9 cellular contexts compared by ENCODE assay signal in genomic region chr12:6743308-6743707, GRCh38. TPM values are rescaled to one million over a fixed set of nuclear protein-coding genes. Genes with fewer than 3 reads are reported as not detected.
DNase-seq lines count a peak whose midpoint lies in the region; ATAC-seq, FAIRE-seq and TF ChIP-seq lines count a peak whose summit lies in the region.
"Not testable (repeated sequence)": the region's sequence is repeated elsewhere in the genome, so short reads cannot be mapped to it uniquely, and the experiment has no call there.
"Had no signal": no experiment of that assay in that cellular context is flagged by ENCODE, and none has a peak within 500 bp of the region (broad histone marks: within the 10 kb centered on the region; RNA-seq: fewer than 3 reads in every experiment).

No MANE protein-coding gene starts in this region.

- H3K27ac ChIP-seq in HEK293 (ENCODE audit: extremely low read depth, low read depth, low read length); endothelial cell of umbilical vein (ENCODE audit: insufficient read depth, low read depth, low read length): not testable (repeated sequence)

- H2AFZ ChIP-seq in endothelial cell of umbilical vein (ENCODE audit: low read depth, low read length): not testable (repeated sequence)

- not testable (repeated sequence) for H4K20me1 ChIP-seq in endothelial cell of umbilical vein (replicated peaks; ENCODE audit: control insufficient read depth, extremely low read depth, insufficient read depth, low read length)

- peaks cover 29% of the 10 kb centered on the region for H3K36me3 Mint-ChIP-seq in activated CD4-positive, alpha-beta memory T cell treated with anti-CD3 and anti-CD28 coated beads, Interleukin-2, amount 10 ng/mL, durations not matched to agents 7 days and 5 days (ENCODE audit: low read depth)
- H3K36me3 Mint-ChIP-seq in activated T-helper 17 cell treated with anti-CD3 and anti-CD28 coated beads, Interleukin-2, amount 50 U/mL, for 72 hours (ENCODE audit: low read depth): peaks cover 54% of the 10 kb centered on the region
- H3K36me3 Mint-ChIP-seq in activated naive CD8-positive, alpha-beta T cell treated with anti-CD3 and anti-CD28 coated beads for 36 hours: peaks cover 33% of the 10 kb centered on the region

- not testable (repeated sequence) for H3K27me3 Mint-ChIP-seq in activated CD4-positive, alpha-beta memory T cell treated with anti-CD3 and anti-CD28 coated beads, Interleukin-2, amount 10 ng/mL, durations not matched to agents 7 days and 5 days; activated T-helper 17 cell treated with anti-CD3 and anti-CD28 coated beads, Interleukin-2, amount 50 U/mL, for 72 hours; activated naive CD8-positive, alpha-beta T cell treated with anti-CD3 and anti-CD28 coated beads for 36 hours

- H3K36me3 ChIP-seq in HEK293 (ENCODE audit: control insufficient read depth in 2 of 2, insufficient read depth in 1 of 2, low read length in 2 of 2) (peaks cover 18 to 27% of the 10 kb centered on the region in 2 experiments), endothelial cell of umbilical vein (ENCODE audit: control insufficient read depth in 2 of 2, extremely low read depth in 1 of 2, insufficient read depth in 2 of 2, low read length in 2 of 2) (peaks cover 6 to 16% of the 10 kb centered on the region in 2 experiments)

- not testable (repeated sequence) for H3K4me3 Mint-ChIP-seq in activated CD4-positive, alpha-beta memory T cell treated with anti-CD3 and anti-CD28 coated beads, Interleukin-2, amount 10 ng/mL, durations not matched to agents 7 days and 5 days; activated naive CD8-positive, alpha-beta T cell treated with anti-CD3 and anti-CD28 coated beads for 36 hours
- H3K4me3 Mint-ChIP-seq in activated T-helper 17 cell treated with anti-CD3 and anti-CD28 coated beads, Interleukin-2, amount 50 U/mL, for 72 hours: peak overlapping the region; percentile 92

- POLR2A ChIA-PET in HEK293 (lab: Yijun Ruan, JAX) (interaction anchor here (1.2 kb wide), 1 partner anchor 9 kb away, joined by 3 read pairs; no protein-coding TSS in a partner anchor), endothelial cell of umbilical vein (lab: Charles Lee) (interaction anchor here (0.7 kb wide), 1 partner anchor 19 kb away, joined by 3 read pairs; no protein-coding TSS in a partner anchor)
- POLR2A ChIA-PET in activated CD4-positive, alpha-beta memory T cell treated with anti-CD3 and anti-CD28 coated beads, Interleukin-2, amount 10 ng/mL, durations not matched to agents 7 days and 5 days (lab: Charles Lee): interaction anchor here (1.3 to 2.8 kb wide), 2 partner anchors 10 to 50 kb away, joined by 3 to 8 read pairs; partner anchors contain the start of gene MLF2

- FAIRE-seq in endothelial cell of umbilical vein (lab: Jason Lieb, UNC): peak; percentile 21

- H3K9ac ChIP-seq in endothelial cell of umbilical vein (replicated peaks; ENCODE audit: extremely low read depth, insufficient read depth, low read length): not testable (repeated sequence)

- not testable (repeated sequence) for H3K27me3 ChIP-seq in endothelial cell of umbilical vein (ENCODE audit: control insufficient read depth in 2 of 2, insufficient read depth in 2 of 2, low read length in 2 of 2)

- dilution Hi-C loops in endothelial cell of umbilical vein (cut with MboI; ENCODE audit: extremely low pct_ligation_motif_present, low sequenced_read_pairs): not testable (repeated sequence)

- CTCF ChIA-PET in HEK293 (lab: Yijun Ruan, JAX): interaction anchor here (0.6 to 3.3 kb wide), 4 partner anchors 10 to 456 kb away, joined by 4 to 24 read pairs (median 4); partner anchors contain the start of gene MLF2
- CTCF ChIA-PET in activated CD4-positive, alpha-beta memory T cell treated with anti-CD3 and anti-CD28 coated beads, Interleukin-2, amount 10 ng/mL, durations not matched to agents 7 days and 5 days (lab: Charles Lee): not testable (repeated sequence)
- CTCF ChIA-PET in endothelial cell of umbilical vein (lab: Charles Lee): interaction anchor here (4.2 kb wide), 1 partner anchor 10 kb away, joined by 13 read pairs; the partner anchor contains the start of gene MLF2

- not testable (repeated sequence) for H3K4me1 ChIP-seq in HEK293 (ENCODE audit: control insufficient read depth, insufficient read depth, low read length); endothelial cell of umbilical vein (ENCODE audit: control insufficient read depth, extremely low read depth, insufficient read depth, low read length)

- not testable (repeated sequence) for H3K9me1 ChIP-seq in endothelial cell of umbilical vein (replicated peaks; ENCODE audit: control insufficient read depth, extremely low read depth, insufficient read depth, low read length)

- not testable (repeated sequence) for H3K4me2 ChIP-seq in endothelial cell of umbilical vein (ENCODE audit: insufficient read depth, low read length)

- not testable (repeated sequence) for BruUV-seq in endothelial cell of umbilical vein (replicated peaks; lab: Mats Ljungman, UMichigan)

- intact Hi-C loops in endothelial cell of umbilical vein (cut with micrococcal nuclease): not testable (repeated sequence)

- not testable (repeated sequence) for H3K9me3 Mint-ChIP-seq in activated CD4-positive, alpha-beta memory T cell treated with anti-CD3 and anti-CD28 coated beads, Interleukin-2, amount 10 ng/mL, durations not matched to agents 7 days and 5 days; activated T-helper 17 cell treated with anti-CD3 and anti-CD28 coated beads, Interleukin-2, amount 50 U/mL, for 72 hours; activated naive CD8-positive, alpha-beta T cell treated with anti-CD3 and anti-CD28 coated beads for 36 hours

- not testable (repeated sequence) for DNase-seq in activated CD4-positive, alpha-beta memory T cell treated with anti-CD3 and anti-CD28 coated beads, Interleukin-2, amount 10 ng/mL, durations not matched to agents 7 days and 5 days; activated naive CD8-positive, alpha-beta T cell treated with anti-CD3 and anti-CD28 coated beads for 36 hours; endothelial cell of umbilical vein (ENCODE audit: low read depth, low spot score)
- peak; percentile 47 for DNase-seq in stimulated activated CD8-positive, alpha-beta memory T cell treated with anti-CD3 and anti-CD28 coated beads, Interleukin-4, amount 100 ng/mL, for 48 hours

- TF ChIP-seq POLR2A in endothelial cell of umbilical vein (IDR thresholded peaks at IDR 0.05; ENCODE audit: low read depth, low read length): not testable (repeated sequence)

- H3K4me3 ChIP-seq in HEK293 (ENCODE audit: low read depth, low read length); endothelial cell of umbilical vein (replicated peaks in 1 of 3; ENCODE audit: insufficient read depth in 1 of 3, low read depth in 1 of 3, low read length in 3 of 3): not testable (repeated sequence)

- H3K79me2 ChIP-seq in endothelial cell of umbilical vein (ENCODE audit: control insufficient read depth, insufficient read depth, low read length): not testable (repeated sequence)

- H3K27ac Mint-ChIP-seq in activated CD4-positive, alpha-beta memory T cell treated with anti-CD3 and anti-CD28 coated beads, Interleukin-2, amount 10 ng/mL, durations not matched to agents 7 days and 5 days: peak overlapping the region; percentile 13
- H3K27ac Mint-ChIP-seq in activated T-helper 17 cell treated with anti-CD3 and anti-CD28 coated beads, Interleukin-2, amount 50 U/mL, for 72 hours: peak overlapping the region; percentile 89
- peak overlapping the region; percentile 52 for H3K27ac Mint-ChIP-seq in activated naive CD8-positive, alpha-beta T cell treated with anti-CD3 and anti-CD28 coated beads for 36 hours

- H3K4me1 Mint-ChIP-seq in activated CD4-positive, alpha-beta memory T cell treated with anti-CD3 and anti-CD28 coated beads, Interleukin-2, amount 10 ng/mL, durations not matched to agents 7 days and 5 days: peaks cover 20% of the 10 kb centered on the region
- peaks cover 39% of the 10 kb centered on the region for H3K4me1 Mint-ChIP-seq in activated T-helper 17 cell treated with anti-CD3 and anti-CD28 coated beads, Interleukin-2, amount 50 U/mL, for 72 hours
- peaks cover 27% of the 10 kb centered on the region for H3K4me1 Mint-ChIP-seq in activated naive CD8-positive, alpha-beta T cell treated with anti-CD3 and anti-CD28 coated beads for 36 hours

- H3K9me3 ChIP-seq in HEK293 (ENCODE audit: control insufficient read depth, insufficient read depth, low read depth, low read length); endothelial cell of umbilical vein (replicated peaks; ENCODE audit: control insufficient read depth, insufficient read depth, low read length): not testable (repeated sequence)

- ATAC-seq in activated T-helper 17 cell treated with anti-CD3 and anti-CD28 coated beads, Interleukin-2, amount 50 U/mL, for 72 hours (replicated peaks): peak; percentile 60

- TF ChIP-seq CTCF in HEK293 (tag by site-specific recombination; IDR thresholded peaks at IDR 0.05); endothelial cell of umbilical vein (IDR thresholded peaks at IDR 0.05; ENCODE audit: extremely low read depth in 1 of 2, insufficient read depth in 1 of 2, low read depth in 1 of 2, low read length in 2 of 2): not testable (repeated sequence)

RNA-seq across cellular contexts. Expression of gene MLF2, which starts 9.6 kb away (rescaled TPM):
- 100 to 1,000 TPM; 101 to 108 TPM for total RNA-seq in activated CD4-positive, alpha-beta memory T cell treated with anti-CD3 and anti-CD28 coated beads, Interleukin-2, amount 10 ng/mL, durations not matched to agents 7 days and 5 days
- 100 to 1,000 TPM; 132 to 279 TPM for total RNA-seq in activated T-helper 17 cell treated with anti-CD3 and anti-CD28 coated beads, Interleukin-2, amount 50 U/mL, for 72 hours
- 100 to 1,000 TPM; 134 to 141 TPM for total RNA-seq in activated naive CD8-positive, alpha-beta T cell treated with anti-CD3 and anti-CD28 coated beads for 36 hours
- total RNA-seq in endothelial cell of umbilical vein: 136 and 147 TPM in 2 replicates
- 306 and 319 TPM in 2 replicates for polyA plus RNA-seq in endothelial cell of umbilical vein
- 189 and 228 TPM in 2 replicates for polyA plus RNA-seq in endothelial cell of umbilical vein (2011; cell fraction: cytosol; rRNA removed)
- polyA plus RNA-seq in endothelial cell of umbilical vein (2011; cell fraction: nucleus; rRNA removed): 119 and 136 TPM in 2 replicates
- 160 and 203 TPM in 2 replicates for polyA plus RNA-seq in endothelial cell of umbilical vein (2012)
- polyA minus RNA-seq in endothelial cell of umbilical vein: 221 and 250 TPM in 2 replicates
- 55.0 TPM for polyA minus RNA-seq in endothelial cell of umbilical vein (2011; cell fraction: cytosol; rRNA and poly(A)+ RNA removed)
- 43.1 and 46.8 TPM in 2 replicates for polyA minus RNA-seq in endothelial cell of umbilical vein (2011; cell fraction: nucleus; rRNA and poly(A)+ RNA removed)

RNA-seq across cellular contexts. Expression of gene COPS7A, which starts 19.5 kb away (rescaled TPM):
- 10 to 100 TPM; 28.4 to 29.0 TPM for total RNA-seq in activated CD4-positive, alpha-beta memory T cell treated with anti-CD3 and anti-CD28 coated beads, Interleukin-2, amount 10 ng/mL, durations not matched to agents 7 days and 5 days
- total RNA-seq in activated T-helper 17 cell treated with anti-CD3 and anti-CD28 coated beads, Interleukin-2, amount 50 U/mL, for 72 hours: 10 to 100 TPM; 36.5 to 38.7 TPM
- 10 to 100 TPM; 37.1 to 41.6 TPM for total RNA-seq in activated naive CD8-positive, alpha-beta T cell treated with anti-CD3 and anti-CD28 coated beads for 36 hours
- total RNA-seq in endothelial cell of umbilical vein: 36.5 and 41.1 TPM in 2 replicates
- polyA plus RNA-seq in endothelial cell of umbilical vein: 104 and 112 TPM in 2 replicates
- 85.3 and 85.9 TPM in 2 replicates for polyA plus RNA-seq in endothelial cell of umbilical vein (2011; cell fraction: cytosol; rRNA removed)
- polyA plus RNA-seq in endothelial cell of umbilical vein (2011; cell fraction: nucleus; rRNA removed): 81.1 and 86.9 TPM in 2 replicates
- polyA plus RNA-seq in endothelial cell of umbilical vein (2012): 42.2 and 52.7 TPM in 2 replicates
- polyA minus RNA-seq in endothelial cell of umbilical vein: 34.1 and 41.1 TPM in 2 replicates
- polyA minus RNA-seq in endothelial cell of umbilical vein (2011; cell fraction: cytosol; rRNA and poly(A)+ RNA removed): 16.7 TPM
- polyA minus RNA-seq in endothelial cell of umbilical vein (2011; cell fraction: nucleus; rRNA and poly(A)+ RNA removed): 11.3 TPM in 2 replicates

RNA-seq across cellular contexts. Expression of gene PTMS, which starts 22.9 kb away (rescaled TPM):
- total RNA-seq in activated CD4-positive, alpha-beta memory T cell treated with anti-CD3 and anti-CD28 coated beads, Interleukin-2, amount 10 ng/mL, durations not matched to agents 7 days and 5 days: 10 to 100 TPM; 47.0 to 49.6 TPM
- total RNA-seq in activated T-helper 17 cell treated with anti-CD3 and anti-CD28 coated beads, Interleukin-2, amount 50 U/mL, for 72 hours: 100 to 1,000 TPM in 1 of 2 donors, 10 to 100 TPM in 1; 71.3 to 161 TPM
- 10 to 100 TPM; 23.3 to 25.1 TPM for total RNA-seq in activated naive CD8-positive, alpha-beta T cell treated with anti-CD3 and anti-CD28 coated beads for 36 hours
- 518 and 555 TPM in 2 replicates for total RNA-seq in endothelial cell of umbilical vein
- 661 and 787 TPM in 2 replicates for polyA plus RNA-seq in endothelial cell of umbilical vein
- 356 and 357 TPM in 2 replicates for polyA plus RNA-seq in endothelial cell of umbilical vein (2011; cell fraction: cytosol; rRNA removed)
- 146 and 181 TPM in 2 replicates for polyA plus RNA-seq in endothelial cell of umbilical vein (2011; cell fraction: nucleus; rRNA removed)
- 327 and 655 TPM in 2 replicates for polyA plus RNA-seq in endothelial cell of umbilical vein (2012)
- 264 and 340 TPM in 2 replicates for polyA minus RNA-seq in endothelial cell of umbilical vein
- polyA minus RNA-seq in endothelial cell of umbilical vein (2011; cell fraction: cytosol; rRNA and poly(A)+ RNA removed): 73.9 TPM
- polyA minus RNA-seq in endothelial cell of umbilical vein (2011; cell fraction: nucleus; rRNA and poly(A)+ RNA removed): 40.4 and 51.6 TPM in 2 replicates

RNA-seq across cellular contexts. Expression of gene LAG3, which starts 29.0 kb away (rescaled TPM):
- total RNA-seq in activated CD4-positive, alpha-beta memory T cell treated with anti-CD3 and anti-CD28 coated beads, Interleukin-2, amount 10 ng/mL, durations not matched to agents 7 days and 5 days: 10 to 100 TPM; 91.9 TPM
- 100 to 1,000 TPM in 1 of 2 donors, 10 to 100 TPM in 1; 45.6 to 206 TPM for total RNA-seq in activated T-helper 17 cell treated with anti-CD3 and anti-CD28 coated beads, Interleukin-2, amount 50 U/mL, for 72 hours
- 10 to 100 TPM; 64.8 to 67.7 TPM for total RNA-seq in activated naive CD8-positive, alpha-beta T cell treated with anti-CD3 and anti-CD28 coated beads for 36 hours
- 3.8 and 4.1 TPM in 2 replicates for total RNA-seq in endothelial cell of umbilical vein
- polyA plus RNA-seq in endothelial cell of umbilical vein: 1.3 and 1.8 TPM in 2 replicates
- polyA plus RNA-seq in endothelial cell of umbilical vein (2011; cell fraction: cytosol; rRNA removed): 0.17 and 0.58 TPM in 2 replicates
- polyA plus RNA-seq in endothelial cell of umbilical vein (2011; cell fraction: nucleus; rRNA removed): 8.8 and 10.8 TPM in 2 replicates
- polyA plus RNA-seq in endothelial cell of umbilical vein (2012): 1.2 and 1.7 TPM in 2 replicates
- 0.58 and 1.8 TPM in 2 replicates for polyA minus RNA-seq in endothelial cell of umbilical vein
- polyA minus RNA-seq in endothelial cell of umbilical vein (2011; cell fraction: cytosol; rRNA and poly(A)+ RNA removed): not detected
- polyA minus RNA-seq in endothelial cell of umbilical vein (2011; cell fraction: nucleus; rRNA and poly(A)+ RNA removed): 1.5 and 2.8 TPM in 2 replicates
- total RNA-seq: IMR-90 had no signal

RNA-seq across cellular contexts. Expression of gene PIANP, which starts 42.7 kb away (rescaled TPM):
- not detected for total RNA-seq in activated CD4-positive, alpha-beta memory T cell treated with anti-CD3 and anti-CD28 coated beads, Interleukin-2, amount 10 ng/mL, durations not matched to agents 7 days and 5 days
- 1 to 10 TPM in 1 of 2 donors, under 1 TPM in 1; 0.41 to 1.4 TPM for total RNA-seq in activated T-helper 17 cell treated with anti-CD3 and anti-CD28 coated beads, Interleukin-2, amount 50 U/mL, for 72 hours
- under 1 TPM in 1 of 2 experiments, not detected in 1; 0.37 TPM for total RNA-seq in activated naive CD8-positive, alpha-beta T cell treated with anti-CD3 and anti-CD28 coated beads for 36 hours
- 0.14 and 0.55 TPM in 2 replicates for total RNA-seq in endothelial cell of umbilical vein
- polyA plus RNA-seq in endothelial cell of umbilical vein: 0.08 and 0.10 TPM in 2 replicates
- 0.05 and 0.13 TPM in 2 replicates for polyA plus RNA-seq in endothelial cell of umbilical vein (2011; cell fraction: cytosol; rRNA removed)
- polyA plus RNA-seq in endothelial cell of umbilical vein (2011; cell fraction: nucleus; rRNA removed): 0.08 TPM in 2 replicates
- 0.17 and 0.50 TPM in 2 replicates for polyA plus RNA-seq in endothelial cell of umbilical vein (2012)
- polyA minus RNA-seq in endothelial cell of umbilical vein: not detected in 2 replicates
- not detected for polyA minus RNA-seq in endothelial cell of umbilical vein (2011; cell fraction: cytosol; rRNA and poly(A)+ RNA removed)
- not detected in 2 replicates for polyA minus RNA-seq in endothelial cell of umbilical vein (2011; cell fraction: nucleus; rRNA and poly(A)+ RNA removed)
- total RNA-seq: H4, PC-3 had no signal

Comparison
In these comparisons a context has a peak if more than half of its experiments do, and no peak if none do; other contexts are left out.
1. H3K27ac Mint-ChIP-seq: peak in every context shown above with its lines; median percentile 89 in activated T-helper 17 cell treated with anti-CD3 and anti-CD28 coated beads, Interleukin-2, amount 50 U/mL, for 72 hours; 52 in activated naive CD8-positive, alpha-beta T cell treated with anti-CD3 and anti-CD28 coated beads for 36 hours; 13 in activated CD4-positive, alpha-beta memory T cell treated with anti-CD3 and anti-CD28 coated beads, Interleukin-2, amount 10 ng/mL, durations not matched to agents 7 days and 5 days.